10 cellular contexts compared by ENCODE assay signal in genomic region chr6:149646599-149646998, GRCh38. TPM values are rescaled to one million over a fixed set of nuclear protein-coding genes. Genes with fewer than 3 reads are reported as not detected.
DNase-seq lines count a peak whose midpoint lies in the region; ATAC-seq, FAIRE-seq and TF ChIP-seq lines count a peak whose summit lies in the region.
"Had no signal": no experiment of that assay in that cellular context is flagged by ENCODE, and none has a peak within 500 bp of the region (broad histone marks: within the 10 kb centered on the region; RNA-seq: fewer than 3 reads in every experiment).

No MANE protein-coding gene starts in this region.

- no peak overlapping the region for H2BK15ac ChIP-seq in H9 (ENCODE audit: low read depth, low read length)

- no peak overlapping the region for H4K91ac ChIP-seq in H9 (ENCODE audit: insufficient read length, low read depth, low read length)

- CTCF ChIA-PET in A549 (lab: Yijun Ruan, JAX): no interaction called here

- no peak overlapping the region for H2BK120ac ChIP-seq in H9 (ENCODE audit: low read depth, low read length, poor library complexity, severe bottlenecking)

- no peak overlapping the region for H2AK5ac ChIP-seq in H9 (ENCODE audit: insufficient read length, low read length)

- no peak overlapping the region for H3K23ac ChIP-seq in H9 (ENCODE audit: insufficient read length, low read depth, low read length)

- no peak for TF ChIP-seq RAD21 in A549 (conservative IDR thresholded peaks at IDR 0.05 in 1 of 2, IDR thresholded peaks at IDR 0.05 in 1 of 2)

- no peaks in the 10 kb centered on the region for H3K27me3 Mint-ChIP-seq in H9 (ENCODE audit: low read depth)

- H3K56ac ChIP-seq in H9 (ENCODE audit: insufficient read length, low read depth, low read length): no peak overlapping the region

- intact Hi-C loops in kidney (cut with DNase I): no loop called here

- FAIRE-seq in A549 (lab: Jason Lieb, UNC) (no peak), kidney (lab: Jason Lieb, UNC) (no peak), D721Med (lab: Jason Lieb, UNC) (no peak)

- H4K5ac ChIP-seq in H9 (ENCODE audit: insufficient read length, low read depth, low read length): no peak overlapping the region

- TF ChIP-seq POLR2A in A549 (IDR thresholded peaks at IDR 0.05; ENCODE audit: low read length): no peak

- H3K18ac ChIP-seq in H9 (ENCODE audit: insufficient read length, low read depth, low read length): no peak overlapping the region

- no peak overlapping the region for H3K27ac Mint-ChIP-seq in H9

- no peak for TF ChIP-seq EP300 in A549 (IDR thresholded peaks at IDR 0.05)

- H3K27ac ChIP-seq in A549: no peak overlapping the region
- H3K27ac ChIP-seq in H9 (ENCODE audit: insufficient read length, low read depth, low read length): no peak overlapping the region
- no peak overlapping the region for H3K27ac ChIP-seq in kidney (ENCODE audit: low read depth in 2 of 2, low read length in 2 of 2)
- no peak overlapping the region for H3K27ac ChIP-seq in substantia nigra (ENCODE audit: low read depth, low read length, poor library complexity, severe bottlenecking)

- peaks cover 7 to 8% of the 10 kb centered on the region in 2 experiments; a peak in 3 of 4 replicates for H3K4me1 Mint-ChIP-seq in H9

- peaks cover 14% of the 10 kb centered on the region; the same call in 2 of the 3 replicates for H3K4me1 ChIP-seq in A549
- H3K4me1 ChIP-seq in H9 (ENCODE audit: insufficient read depth, low read length): no peaks in the 10 kb centered on the region
- peaks cover 24% of the 10 kb centered on the region for H3K4me1 ChIP-seq in adipocyte (ENCODE audit: control insufficient read depth, insufficient read depth, low read length)
- peaks cover 2 to 4% of the 10 kb centered on the region in 2 donors for H3K4me1 ChIP-seq in kidney (ENCODE audit: control insufficient read depth in 1 of 2, insufficient read depth in 1 of 2, low read depth in 1 of 2, low read length in 2 of 2)

- no peak overlapping the region for H4K8ac ChIP-seq in H9 (replicated peaks; ENCODE audit: insufficient read length, low read depth, low read length)

- no peak overlapping the region for H2BK20ac ChIP-seq in H9 (ENCODE audit: low read depth, low read length, poor library complexity, severe bottlenecking)

- H3K4me3 Mint-ChIP-seq in H9: peak overlapping the region; percentile 91 to 93; a peak in 4 of 5 replicates

- H3K4me3 ChIP-seq in A549 (peak overlapping the region; percentile 60; the same call in 2 of the 3 replicates), adipocyte (ENCODE audit: low read length) (peak overlapping the region; percentile 98), kidney (ENCODE audit: low read length in 2 of 2) (peak overlapping the region; percentile 12 to 92)

- no peaks in the 10 kb centered on the region; a peak in 1 of 7 replicates for H3K36me3 Mint-ChIP-seq in H9 (ENCODE audit: insufficient read depth in 1 of 3, low read depth in 3 of 3)

- ATAC-seq in A549: no peak
- ATAC-seq: activated naive CD4-positive, alpha-beta T cell treated with anti-CD3 and anti-CD28 coated beads, Interleukin-2, amount 50 U/mL, for 72 hours had no signal

- no peak overlapping the region for H3K14ac ChIP-seq in H9 (ENCODE audit: insufficient read depth, low read length)

- H2AFZ ChIP-seq in H9 (ENCODE audit: low read length): no peak overlapping the region

- POLR2A ChIA-PET in A549 (lab: Yijun Ruan, JAX): no interaction called here

- H3K79me1 ChIP-seq in H9 (ENCODE audit: insufficient read depth, low read depth, low read length, poor library complexity, severe bottlenecking): peaks cover 3% of the 10 kb centered on the region

- H2BK12ac ChIP-seq in H9 (ENCODE audit: insufficient read length, low read depth, low read length): no peak overlapping the region

- peaks cover 6% of the 10 kb centered on the region for H3K23me2 ChIP-seq in H9 (ENCODE audit: insufficient read length, low read depth, low read length, poor library complexity, severe bottlenecking)

- TF ChIP-seq CTCF in A549 (IDR thresholded peaks at IDR 0.05) (no peak), H9 (conservative IDR thresholded peaks at IDR 0.05) (no peak), kidney (IDR thresholded peaks at IDR 0.05; ENCODE audit: borderline replicate concordance, extremely low read depth, insufficient read depth) (no peak), D721Med (IDR thresholded peaks at IDR 0.05; ENCODE audit: insufficient read depth, missing control alignments) (no peak)

- H3K4me2 ChIP-seq in A549 (peak overlapping the region; percentile 94), H9 (ENCODE audit: insufficient read depth, insufficient read length, low read length) (peak overlapping the region; percentile 62)

- no peaks in the 10 kb centered on the region for H4K20me1 ChIP-seq in H9 (ENCODE audit: control insufficient read depth, insufficient read depth, insufficient read length)

- no peak for DNase-seq in A549 (ENCODE audit: low read depth in 1 of 2, low spot score in 1 of 2)
- DNase-seq in H9: no peak
- no peak for DNase-seq in adipocyte (ENCODE audit: low read depth)
- DNase-seq in kidney: no peak
- no peak for DNase-seq in D721Med (ENCODE audit: insufficient read length, low spot score)
- DNase-seq in NAMALWA (ENCODE audit: low spot score): no peak
- no peak for DNase-seq in NCI-H2227 (lab: John Stamatoyannopoulos, UW; ENCODE audit: unreplicated experiment)
- no peak for DNase-seq in substantia nigra (lab: John Stamatoyannopoulos, UW)
- DNase-seq: stimulated activated CD4-positive, alpha-beta T cell treated with anti-CD3 and anti-CD28 coated beads, Interleukin-12 subunit alpha, Interleukin-12 subunit beta, amount 100 ng/mL, for 4 hours had no signal

- H3K9me3 ChIP-seq in A549 (no peaks in the 10 kb centered on the region), H9 (ENCODE audit: control insufficient read depth, low read depth, low read length) (no peaks in the 10 kb centered on the region), adipocyte (ENCODE audit: control insufficient read depth, low read length) (no peaks in the 10 kb centered on the region), kidney (ENCODE audit: control insufficient read depth in 1 of 2, low read length in 2 of 2) (no peaks in the 10 kb centered on the region)

- WGBS in A549 (ENCODE audit: missing lambda C conversion rate): 73% methylated on average over 3 of the region's 3 CpGs
- no CpG with 5 or more reads among the region's 3 CpGs for WGBS in H9 (ENCODE audit: extremely low coverage, insufficient read length, low lambda C conversion rate)

- no peak overlapping the region for H2BK5ac ChIP-seq in H9 (ENCODE audit: insufficient read length, low read length)

- H3K9me3 Mint-ChIP-seq in H9: no peaks in the 10 kb centered on the region
- H3K9me3 Mint-ChIP-seq: activated naive CD4-positive, alpha-beta T cell treated with anti-CD3 and anti-CD28 coated beads, Interleukin-2, amount 50 U/mL, for 72 hours had no signal

- H3T11ph ChIP-seq in H9 (ENCODE audit: low read length): no peak overlapping the region

- no peak overlapping the region for H3K4ac ChIP-seq in H9 (ENCODE audit: low read depth, low read length)

- peaks cover 5% of the 10 kb centered on the region; the same call in 1 of the 2 replicates for H3K79me2 ChIP-seq in H9 (ENCODE audit: insufficient read depth, low read length)

- H3K27me3 ChIP-seq in H9 (ENCODE audit: insufficient read depth, low read length) (no peaks in the 10 kb centered on the region), adipocyte (replicated peaks; ENCODE audit: control insufficient read depth, insufficient read depth, low read length) (no peaks in the 10 kb centered on the region)

- H3K36me3 ChIP-seq in adipocyte (ENCODE audit: control insufficient read depth, insufficient read depth, low read length, severe bottlenecking) (no peaks in the 10 kb centered on the region), kidney (ENCODE audit: control insufficient read depth in 1 of 2, insufficient read depth in 2 of 2, low read length in 2 of 2) (no peaks in the 10 kb centered on the region)

- H3K9ac ChIP-seq in H9 (ENCODE audit: extremely low read depth, insufficient read length, low read length) (peak overlapping the region; percentile 47), adipocyte (ENCODE audit: low read length) (peak overlapping the region; percentile 92), kidney (ENCODE audit: low read length in 2 of 2) (no peak overlapping the region)

TF ChIP-seq in A549, 52 proteins besides CTCF, POLR2A, EP300 and RAD21:
- TF ChIP-seq ATOH8 (CRISPR knock-in tag; IDR thresholded peaks at IDR 0.05; ENCODE audit: low read depth) (no peak), RFX5 (IDR thresholded peaks at IDR 0.05) (no peak), CEBPB (IDR thresholded peaks at IDR 0.05) (no peak), EHF (CRISPR knock-in tag; IDR thresholded peaks at IDR 0.05) (no peak), HDAC2 (IDR thresholded peaks at IDR 0.05) (no peak), HOXB5 (CRISPR knock-in tag; IDR thresholded peaks at IDR 0.05) (no peak), CHD4 (IDR thresholded peaks at IDR 0.05; ENCODE audit: borderline replicate concordance) (no peak), EHMT2 (IDR thresholded peaks at IDR 0.05; ENCODE audit: low read depth) (no peak), NR3C1 (IDR thresholded peaks at IDR 0.05) (no peak), GATA3 (IDR thresholded peaks at IDR 0.05; ENCODE audit: borderline replicate concordance) (no peak)

RNA-seq across cellular contexts. Expression of gene KATNA1, which starts 1.9 kb away (rescaled TPM):
- polyA plus RNA-seq in A549 (2011; rRNA removed) (20.4 and 27.0 TPM in 2 replicates), A549 (2017; fragmentation: RNase III; extraction: RNeasy Plus Mini Kit Qiagen cat#74134 plus additional on column Dnase treatment) (8.8 to 9.4 TPM (median 9.3 TPM) in 3 replicates), kidney (ENCODE audit: insufficient read depth, low read depth, low replicate concordance) (18.1 TPM)
- 5.3 and 5.5 TPM in 2 replicates for polyA plus RNA-seq in A549 (2012; cell fraction: cytosol; rRNA removed)
- polyA plus RNA-seq in A549 (2012; cell fraction: nucleus; rRNA removed): 4.9 and 5.2 TPM in 2 replicates
- 8.4 and 11.3 TPM in 2 replicates for polyA minus RNA-seq in A549 (2011; rRNA and poly(A)+ RNA removed)
- total RNA-seq in H9 (2021) (18.3 and 19.8 TPM in 2 replicates), kidney (16.0 TPM)

Comparison
In these comparisons a context has a peak if more than half of its experiments do, and no peak if none do; other contexts are left out.
1. H3K9ac ChIP-seq: peak in H9 (single experiment) and adipocyte (single experiment); none in kidney (0 of 2).
2. Peak in every context shown above with its lines, with median percentiles within 50 percentile points of each other: H3K4me3 ChIP-seq.